Comparison of ENCODE assay signal across 15 cellular contexts in genomic region chr2:39524756-39525635, GRCh38.
A peak's percentile ranks its signal among the peaks of the same experiment; 100 is the strongest.
DNase-seq lines count a peak whose midpoint lies in the region; ATAC-seq and TF ChIP-seq lines count a peak whose summit lies in the region.
"Had no signal": no experiment of that assay in that cellular context is flagged by ENCODE, and none has a peak within 500 bp of the region (broad histone marks: within the 10 kb centered on the region; RNA-seq: fewer than 3 reads in every experiment).

No MANE protein-coding gene starts in this region.

- peaks cover 6 to 18% (median 6%) of the 10 kb centered on the region in 3 donors for H3K36me3 Mint-ChIP-seq in naive thymus-derived CD8-positive, alpha-beta T cell

- H3K27me3 ChIP-seq in osteoblast (ENCODE audit: insufficient read depth, low read length) (no peaks in the 10 kb centered on the region), A673 (replicated peaks; ENCODE audit: insufficient read depth, low read depth, low read length, poor library complexity) (no peaks in the 10 kb centered on the region)

- peaks cover 0 to 13% (median under 1%) of the 10 kb centered on the region in 4 donors for H3K4me1 Mint-ChIP-seq in naive thymus-derived CD8-positive, alpha-beta T cell

- CTCF ChIA-PET in A673 (lab: Charles Lee) = no interaction called here

- H3K4me3 ChIP-seq in osteoblast (ENCODE audit: insufficient read depth, low read length) = no peak overlapping the region
- no peak overlapping the region for H3K4me3 ChIP-seq in A673 (ENCODE audit: low read depth, low read length, poor library complexity, severe bottlenecking)

- no peak overlapping the region for H3K27ac Mint-ChIP-seq in naive thymus-derived CD8-positive, alpha-beta T cell
- H3K27ac Mint-ChIP-seq: activated CD4-positive, alpha-beta memory T cell treated with anti-CD3 and anti-CD28 coated beads for 36 hours; memory B cell had no signal

- H3K36me3 ChIP-seq in osteoblast (ENCODE audit: insufficient read depth, low read length) (no peaks in the 10 kb centered on the region), A673 (ENCODE audit: insufficient read depth, low read length, poor library complexity, severe bottlenecking) (no peaks in the 10 kb centered on the region)

- no peak for TF ChIP-seq CTCF in osteoblast (IDR thresholded peaks at IDR 0.05; ENCODE audit: extremely low read depth, low read depth, low read length)
- TF ChIP-seq CTCF in A673 (conservative IDR thresholded peaks at IDR 0.05; ENCODE audit: low read depth, low read length) = no peak

- peak overlapping the region; percentile 81 for H3K4me2 ChIP-seq in osteoblast (ENCODE audit: insufficient read depth, low read length)

- DNase-seq in CD1c-positive myeloid dendritic cell (ENCODE audit: extremely low spot score) = peak; percentile 34
- peak; percentile 10 for DNase-seq in MV-4-11 (lab: John Stamatoyannopoulos, UW)
- DNase-seq in fibroblast of gingiva (ENCODE audit: low read depth) = peak; percentile 92
- DNase-seq in osteoblast (ENCODE audit: insufficient read length, low spot score, missing footprints) = no peak
- no peak for DNase-seq in A673 (ENCODE audit: low spot score)
- DNase-seq in NCI-H187 treated with DMSO at 0.1 percent for 48 hours (lab: John Stamatoyannopoulos, UW) = no peak
- DNase-seq in NCI-H1417 treated with DMSO at 0.1 percent for 48 hours (lab: John Stamatoyannopoulos, UW) = no peak
- no peak for DNase-seq in naive thymus-derived CD8-positive, alpha-beta T cell
- DNase-seq: activated CD4-positive, alpha-beta memory T cell treated with anti-CD3 and anti-CD28 coated beads for 36 hours; dermis blood vessel endothelial cell; MM.1S; NCI-H2171 treated with DMSO at 0.1 percent for 48 hours; occipital lobe; SK-N-SH had no signal

- H3K27ac ChIP-seq in osteoblast (ENCODE audit: low read depth, low read length) (peak overlapping the region; percentile 90), A673 (ENCODE audit: low read depth, low read length, poor library complexity, severe bottlenecking) (no peak overlapping the region)

- H3K4me1 ChIP-seq in osteoblast (ENCODE audit: insufficient read depth, low read length) (peaks cover 32% of the 10 kb centered on the region), A673 (ENCODE audit: insufficient read depth, low read length, poor library complexity, severe bottlenecking) (peaks cover 17% of the 10 kb centered on the region)

- no TSS peak for BruUV-seq in A673 (replicated peaks; lab: Mats Ljungman, UMichigan)

- no peaks in the 10 kb centered on the region for H3K79me2 ChIP-seq in osteoblast (ENCODE audit: insufficient read depth, low read length)

- H3K9me3 ChIP-seq in osteoblast (ENCODE audit: low read depth, low read length) (no peaks in the 10 kb centered on the region), A673 (ENCODE audit: low read depth, low read length, poor library complexity, severe bottlenecking) (no peaks in the 10 kb centered on the region)
- H3K9me3 ChIP-seq: SK-N-SH had no signal

- peaks cover 0 to 16% (median 6%) of the 10 kb centered on the region in 9 donors for H3K9me3 Mint-ChIP-seq in naive thymus-derived CD8-positive, alpha-beta T cell

- POLR2A ChIA-PET in A673 (lab: Charles Lee; ENCODE audit: low non-redundant PET) = no interaction called here
- POLR2A ChIA-PET in naive thymus-derived CD8-positive, alpha-beta T cell (lab: Charles Lee) = no interaction called here

- intact Hi-C loops in A673 (cut with micrococcal nuclease; ENCODE audit: unreplicated experiment) = no loop called here

- no peak overlapping the region for H3K4me3 Mint-ChIP-seq in naive thymus-derived CD8-positive, alpha-beta T cell
- H3K4me3 Mint-ChIP-seq: activated CD4-positive, alpha-beta memory T cell treated with anti-CD3 and anti-CD28 coated beads for 36 hours; memory B cell had no signal

- ATAC-seq in naive thymus-derived CD8-positive, alpha-beta T cell = no peak

- H2AFZ ChIP-seq in osteoblast (ENCODE audit: low read length) = no peak overlapping the region

- H3K27me3 Mint-ChIP-seq in naive thymus-derived CD8-positive, alpha-beta T cell = no peaks in the 10 kb centered on the region
- H3K27me3 Mint-ChIP-seq: activated CD4-positive, alpha-beta memory T cell treated with anti-CD3 and anti-CD28 coated beads for 36 hours; memory B cell had no signal

- no peaks in the 10 kb centered on the region for H4K20me1 ChIP-seq in osteoblast (ENCODE audit: insufficient read depth, low read length)

Comparison
In these comparisons a context has a peak if more than half of its experiments do, and no peak if none do; other contexts are left out.
1. DNase-seq: peak in CD1c-positive myeloid dendritic cell (single experiment), MV-4-11 (single experiment) and fibroblast of gingiva (single experiment); none in osteoblast (single experiment), A673 (single experiment), NCI-H187 treated with DMSO at 0.1 percent for 48 hours (single experiment), NCI-H1417 treated with DMSO at 0.1 percent for 48 hours (single experiment) and naive thymus-derived CD8-positive, alpha-beta T cell (0 of 10).